In the genomic region with DNA sequence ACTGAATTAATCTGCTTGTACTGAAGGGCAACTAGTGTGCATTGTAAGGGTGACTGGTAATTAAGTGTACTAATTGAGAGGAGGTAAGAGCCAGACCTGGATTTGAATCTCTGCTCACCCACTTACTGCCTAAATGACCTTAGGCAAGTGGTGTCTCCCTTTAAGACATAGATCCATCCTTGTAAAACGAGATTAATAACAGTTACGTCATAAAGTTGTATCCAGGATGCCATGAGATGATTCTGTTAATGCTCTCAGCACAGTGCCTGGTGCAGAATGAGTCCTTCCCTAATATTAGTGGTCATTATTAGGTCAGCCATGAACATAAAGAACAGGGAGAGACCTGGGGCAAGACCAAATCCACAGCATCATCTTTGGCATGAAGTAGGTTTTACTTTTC, we compare ENCODE assay signal across 25 cellular contexts.
"Had no signal": no experiment of that assay in that cellular context is flagged by ENCODE, and none has a peak within 500 bp of the region (broad histone marks: within the 10 kb centered on the region; RNA-seq: fewer than 3 reads in every experiment).

No MANE protein-coding gene starts in this region.

- H3K36me3 ChIP-seq: left lung, pancreas, prostate gland, sigmoid colon, spleen, thyroid gland, transverse colon, upper lobe of left lung, vagina had no signal

- H3K27me3 Mint-ChIP-seq: stimulated activated naive CD8-positive, alpha-beta T cell treated with anti-CD3 and anti-CD28 coated beads, Interleukin-15, Interleukin-2, amounts not matched to agents 100 ng/mL and 50 ng/mL, for 24 hours had no signal

- H3K4me3 Mint-ChIP-seq: mesothelial cell of epicardium; naive B cell; natural killer cell; nephron progenitor cell; stimulated activated effector memory CD8-positive, alpha-beta T cell treated with anti-CD3 and anti-CD28 coated beads, Interleukin-12 subunit alpha, Interleukin-12 subunit beta, amount 100 ng/mL, for 72 hours; stimulated activated naive CD8-positive, alpha-beta T cell treated with anti-CD3 and anti-CD28 coated beads, Interleukin-15, Interleukin-2, amounts not matched to agents 100 ng/mL and 50 ng/mL, for 24 hours had no signal

- H3K27ac ChIP-seq: left lung, pancreas, prostate gland, sigmoid colon, spleen, testis, thyroid gland, transverse colon, upper lobe of left lung, vagina had no signal

- H3K4me3 ChIP-seq: left lung, lung, pancreas, prostate gland, sigmoid colon, spleen, testis, thyroid gland, transverse colon, upper lobe of left lung, vagina had no signal

- H3K9me3 ChIP-seq: left lung, pancreas, prostate gland, sigmoid colon, spleen, testis, thyroid gland, transverse colon, upper lobe of left lung, vagina had no signal

- H3K9me3 Mint-ChIP-seq: nephron progenitor cell; stimulated activated naive CD8-positive, alpha-beta T cell treated with anti-CD3 and anti-CD28 coated beads, Interleukin-15, Interleukin-2, amounts not matched to agents 100 ng/mL and 50 ng/mL, for 24 hours had no signal

- H3K4me1 Mint-ChIP-seq: naive B cell; natural killer cell; stimulated activated effector memory CD8-positive, alpha-beta T cell treated with anti-CD3 and anti-CD28 coated beads, Interleukin-12 subunit alpha, Interleukin-12 subunit beta, amount 100 ng/mL, for 72 hours had no signal

- H3K27ac Mint-ChIP-seq: mesothelial cell of epicardium; naive B cell; natural killer cell; nephron progenitor cell; stimulated activated effector memory CD8-positive, alpha-beta T cell treated with anti-CD3 and anti-CD28 coated beads, Interleukin-12 subunit alpha, Interleukin-12 subunit beta, amount 100 ng/mL, for 72 hours; stimulated activated naive CD8-positive, alpha-beta T cell treated with anti-CD3 and anti-CD28 coated beads, Interleukin-15, Interleukin-2, amounts not matched to agents 100 ng/mL and 50 ng/mL, for 24 hours had no signal

- ATAC-seq: left colon; left lung; natural killer cell; pancreas; stimulated activated effector memory CD8-positive, alpha-beta T cell treated with anti-CD3 and anti-CD28 coated beads, Interleukin-12 subunit alpha, Interleukin-12 subunit beta, amount 100 ng/mL, for 72 hours had no signal

- DNase-seq: kidney glomerular epithelial cell; left colon; left lung; naive B cell; natural killer cell; nephron progenitor cell; pancreas; posterior cingulate gyrus; right cardiac atrium; sigmoid colon; small intestine; spleen; stimulated activated CD4-positive, alpha-beta T cell treated with anti-CD3 and anti-CD28 coated beads, Interleukin-4, amount 100 ng/mL, for 24 hours; stimulated activated naive CD4-positive, alpha-beta T cell; testis; thyroid gland; transverse colon; upper lobe of left lung had no signal

- H3K27me3 ChIP-seq: left lung, pancreas, sigmoid colon, spleen, testis, thyroid gland, transverse colon, upper lobe of left lung, vagina had no signal

- H3K36me3 Mint-ChIP-seq: mesothelial cell of epicardium; naive B cell; natural killer cell; stimulated activated effector memory CD8-positive, alpha-beta T cell treated with anti-CD3 and anti-CD28 coated beads, Interleukin-12 subunit alpha, Interleukin-12 subunit beta, amount 100 ng/mL, for 72 hours had no signal

- FAIRE-seq: keratinocyte, pancreas, small intestine had no signal
